Comparison of ENCODE assay signal across 9 cellular contexts in genomic region chr19:3243851-3244700, GRCh38. TPM values are rescaled to one million over a fixed set of nuclear protein-coding genes. Genes with fewer than 3 reads are reported as not detected.
DNase-seq lines count a peak whose midpoint lies in the region; ATAC-seq and TF ChIP-seq lines count a peak whose summit lies in the region.
"Had no signal": no experiment of that assay in that cellular context is flagged by ENCODE, and none has a peak within 500 bp of the region (broad histone marks: within the 10 kb centered on the region; RNA-seq: fewer than 3 reads in every experiment).

No MANE protein-coding gene starts in this region.

- no peak overlapping the region for H3K4me2 ChIP-seq in hepatocyte

- TF ChIP-seq EP300 in tibial nerve (IDR thresholded peaks at IDR 0.05) = no peak

- H3K36me3 Mint-ChIP-seq in Calu3 (ENCODE audit: insufficient read depth, unreplicated experiment) = no peaks in the 10 kb centered on the region
- no peaks in the 10 kb centered on the region for H3K36me3 Mint-ChIP-seq in stimulated activated effector memory CD8-positive, alpha-beta T cell treated with anti-CD3 and anti-CD28 coated beads, Interleukin-12 subunit alpha, Interleukin-12 subunit beta, amount 100 ng/mL, for 72 hours

- no peak overlapping the region for H3K27ac ChIP-seq in hepatocyte
- H3K27ac ChIP-seq in tibial nerve = no peak overlapping the region

- intact Hi-C loops in Calu3 (cut with micrococcal nuclease; ENCODE audit: unreplicated experiment) = no loop called here

- no peak overlapping the region for H2AFZ ChIP-seq in hepatocyte

- TF ChIP-seq POLR2A in tibial nerve (IDR thresholded peaks at IDR 0.05) = no peak

- no peaks in the 10 kb centered on the region for H3K4me1 Mint-ChIP-seq in Calu3 (ENCODE audit: low read depth, unreplicated experiment)
- peaks cover 6% of the 10 kb centered on the region for H3K4me1 Mint-ChIP-seq in stimulated activated effector memory CD8-positive, alpha-beta T cell treated with anti-CD3 and anti-CD28 coated beads, Interleukin-12 subunit alpha, Interleukin-12 subunit beta, amount 100 ng/mL, for 72 hours

- H4K20me1 ChIP-seq in hepatocyte (ENCODE audit: insufficient read depth, poor library complexity, severe bottlenecking) = no peaks in the 10 kb centered on the region

- H3K36me3 ChIP-seq in hepatocyte (replicated peaks; ENCODE audit: insufficient read depth, low read depth) (no peaks in the 10 kb centered on the region), tibial nerve (no peaks in the 10 kb centered on the region)

- 49% methylated on average over 20 of the region's 20 CpGs for WGBS in hepatocyte (ENCODE audit: low lambda C conversion rate, missing lambda C conversion rate)
- WGBS in tibial nerve, 2 donors = 37 to 38% methylated on average over 20 of the region's 20 CpGs

- peak; percentile 21 for ATAC-seq in stimulated activated effector memory CD8-positive, alpha-beta T cell treated with anti-CD3 and anti-CD28 coated beads, Interleukin-12 subunit alpha, Interleukin-12 subunit beta, amount 100 ng/mL, for 72 hours

- H3K27me3 ChIP-seq in hepatocyte (no peaks in the 10 kb centered on the region), tibial nerve (peaks cover 0 to 17% of the 10 kb centered on the region in 2 donors)
- H3K27me3 ChIP-seq: dorsolateral prefrontal cortex had no signal

- no peak overlapping the region for H3K4me3 Mint-ChIP-seq in Calu3 (ENCODE audit: low read depth, unreplicated experiment)
- no peak overlapping the region for H3K4me3 Mint-ChIP-seq in stimulated activated effector memory CD8-positive, alpha-beta T cell treated with anti-CD3 and anti-CD28 coated beads, Interleukin-12 subunit alpha, Interleukin-12 subunit beta, amount 100 ng/mL, for 72 hours

- BruUV-seq in Calu3 (replicated peaks; lab: Mats Ljungman, UMichigan) = no TSS peak

- no peak overlapping the region for H3K27ac Mint-ChIP-seq in Calu3 (ENCODE audit: unreplicated experiment)
- H3K27ac Mint-ChIP-seq in stimulated activated effector memory CD8-positive, alpha-beta T cell treated with anti-CD3 and anti-CD28 coated beads, Interleukin-12 subunit alpha, Interleukin-12 subunit beta, amount 100 ng/mL, for 72 hours = no peak overlapping the region

- no peaks in the 10 kb centered on the region for H3K9me3 Mint-ChIP-seq in Calu3 (ENCODE audit: low read depth, unreplicated experiment)
- no peaks in the 10 kb centered on the region for H3K9me3 Mint-ChIP-seq in stimulated activated effector memory CD8-positive, alpha-beta T cell treated with anti-CD3 and anti-CD28 coated beads, Interleukin-12 subunit alpha, Interleukin-12 subunit beta, amount 100 ng/mL, for 72 hours

- H3K4me3 ChIP-seq in hepatocyte (no peak overlapping the region), tibial nerve (no peak overlapping the region)

- H3K9me3 ChIP-seq in hepatocyte (ENCODE audit: low read depth) = no peaks in the 10 kb centered on the region
- H3K9me3 ChIP-seq in tibial nerve = no peaks in the 10 kb centered on the region

- no peaks in the 10 kb centered on the region for H3K79me2 ChIP-seq in hepatocyte

- no peaks in the 10 kb centered on the region for H3K9me2 ChIP-seq in hepatocyte (replicated peaks; ENCODE audit: insufficient read depth)

- H3K27me3 Mint-ChIP-seq in Calu3 (ENCODE audit: unreplicated experiment) = peaks cover 21% of the 10 kb centered on the region

- DNase-seq in Calu3 (peak; percentile 34), MV-4-11 (lab: John Stamatoyannopoulos, UW) (peak; percentile 74), hepatocyte (ENCODE audit: low spot score) (peak; percentile 78), hepatic stellate cell (ENCODE audit: low spot score) (no peak), tibial nerve (ENCODE audit: low spot score in 2 of 2) (no peak), NCI-H2081 treated with DMSO at 0.1 percent for 48 hours (lab: John Stamatoyannopoulos, UW) (no peak)
- DNase-seq in activated T-cell treated with anti-CD3 and anti-CD28 coated beads, Interleukin-2, amount 50 U/mL, for 48 hours = peak; percentile 68 to 71
- no peak for DNase-seq in stimulated activated effector memory CD8-positive, alpha-beta T cell treated with anti-CD3 and anti-CD28 coated beads, Interleukin-12 subunit alpha, Interleukin-12 subunit beta, amount 100 ng/mL, for 72 hours (ENCODE audit: low spot score in 2 of 2)

- H3K4me1 ChIP-seq in hepatocyte (ENCODE audit: insufficient read depth) = no peaks in the 10 kb centered on the region
- H3K4me1 ChIP-seq in tibial nerve = no peaks in the 10 kb centered on the region

- CTCF ChIA-PET in Calu3 (lab: Charles Lee) = no interaction called here

- TF ChIP-seq CTCF in Calu3 (IDR thresholded peaks at IDR 0.05; ENCODE audit: unreplicated experiment) = no peak
- no peak for TF ChIP-seq CTCF in hepatocyte (IDR thresholded peaks at IDR 0.05; ENCODE audit: poor library complexity)
- TF ChIP-seq CTCF in tibial nerve (IDR thresholded peaks at IDR 0.05) = no peak

RNA-seq across cellular contexts. Expression of gene CELF5, which starts 19.6 kb away (rescaled TPM):
- total RNA-seq in Calu3 (2022) = 0.40 and 0.64 TPM in 2 replicates
- total RNA-seq in hepatocyte = 0.03 TPM in 1 of 2 replicates, not detected in the other
- polyA plus RNA-seq in hepatocyte = 0.17 and 0.90 TPM in 2 replicates
- total RNA-seq in tibial nerve = not detected

RNA-seq across cellular contexts. Expression of gene NCLN, which starts 58.3 kb away (rescaled TPM):
- 79.6 and 80.7 TPM in 2 replicates for total RNA-seq in Calu3 (2022)
- 42.8 and 44.9 TPM in 2 replicates for total RNA-seq in hepatocyte
- 85.5 and 94.2 TPM in 2 replicates for polyA plus RNA-seq in hepatocyte
- total RNA-seq in tibial nerve = 10 to 100 TPM; 27.1 to 83.4 (median 38.2) TPM

Comparison
In these comparisons a context has a peak if more than half of its experiments do, and no peak if none do; other contexts are left out.
1. DNase-seq: peak in Calu3 (single experiment), MV-4-11 (single experiment), activated T-cell treated with anti-CD3 and anti-CD28 coated beads, Interleukin-2, amount 50 U/mL, for 48 hours (2 of 2) and hepatocyte (single experiment); none in stimulated activated effector memory CD8-positive, alpha-beta T cell treated with anti-CD3 and anti-CD28 coated beads, Interleukin-12 subunit alpha, Interleukin-12 subunit beta, amount 100 ng/mL, for 72 hours (0 of 2), hepatic stellate cell (single experiment), tibial nerve (0 of 2) and NCI-H2081 treated with DMSO at 0.1 percent for 48 hours (single experiment).